In genomic region chr16:70298988-70299938, GRCh38 we compare ENCODE assay signal across 8 cellular contexts. TPM values are rescaled to one million over a fixed set of nuclear protein-coding genes. Genes with fewer than 3 reads are reported as not detected.
DNase-seq lines count a peak whose midpoint lies in the region; ATAC-seq and TF ChIP-seq lines count a peak whose summit lies in the region.

Gene DDX19B (plus strand): TSS chr16:70299186. CDS start chr16:70299298, 112 bp downstream.

- H3F3A ChIP-seq in SK-N-SH (replicated peaks; ENCODE audit: insufficient read depth), result peaks cover 11% of the 10 kb centered on the region

- H3K4me3 ChIP-seq in MG63 (peak within 1 kb of the TSS; percentile 63), SK-N-SH (ENCODE audit: low read depth in 2 of 2, low read length in 1 of 2) (peak within 1 kb of the TSS; percentile 78 to 81), thoracic aorta (peak within 1 kb of the TSS; percentile 88)

- H3K27ac Mint-ChIP-seq in activated naive CD8-positive, alpha-beta T cell treated with anti-CD3 and anti-CD28 coated beads for 36 hours, result peak within 1 kb of the TSS; percentile 91
- H3K27ac Mint-ChIP-seq in glutamatergic neuron (ENCODE audit: unreplicated experiment), result peak within 1 kb of the TSS; percentile 93

- H3K36me3 Mint-ChIP-seq in activated naive CD8-positive, alpha-beta T cell treated with anti-CD3 and anti-CD28 coated beads for 36 hours, result peaks cover 31% of the 10 kb centered on the region
- peaks cover 11% of the 10 kb centered on the region for H3K36me3 Mint-ChIP-seq in glutamatergic neuron (ENCODE audit: unreplicated experiment)

- H3K9me3 Mint-ChIP-seq in activated naive CD8-positive, alpha-beta T cell treated with anti-CD3 and anti-CD28 coated beads for 36 hours, result peaks cover 11% of the 10 kb centered on the region
- peaks cover 3% of the 10 kb centered on the region for H3K9me3 Mint-ChIP-seq in glutamatergic neuron (ENCODE audit: unreplicated experiment)

- peaks cover 27% of the 10 kb centered on the region for H3K4me1 Mint-ChIP-seq in activated naive CD8-positive, alpha-beta T cell treated with anti-CD3 and anti-CD28 coated beads for 36 hours
- H3K4me1 Mint-ChIP-seq in glutamatergic neuron (ENCODE audit: low read depth, unreplicated experiment), result peaks cover 4% of the 10 kb centered on the region

- H3K9me3 ChIP-seq in MG63 (no peaks in the 10 kb centered on the region), SK-N-SH (peaks cover 12% of the 10 kb centered on the region; the same call in 1 of the 2 replicates), thoracic aorta (peaks cover 4% of the 10 kb centered on the region)

- H3K4me1 ChIP-seq in SK-N-SH (ENCODE audit: control insufficient read depth in 1 of 2, insufficient read depth in 2 of 2, low read depth in 1 of 2, low read length in 1 of 2) (peaks cover 4 to 5% of the 10 kb centered on the region in 2 experiments; a peak in 3 of 4 replicates), thoracic aorta (ENCODE audit: control insufficient read depth in 1 of 2, low read depth in 2 of 2) (peaks cover 11 to 13% of the 10 kb centered on the region in 2 donors)

- no peak for TF ChIP-seq EP300 in SK-N-SH (IDR thresholded peaks at IDR 0.05; ENCODE audit: borderline replicate concordance in 1 of 2, low read depth in 1 of 2, low read length in 1 of 2)

- H2AFZ ChIP-seq in SK-N-SH (ENCODE audit: low read depth), result peak within 1 kb of the TSS; percentile 99

- TF ChIP-seq CTCF in SK-N-SH (IDR thresholded peaks at IDR 0.05), result no peak
- TF ChIP-seq CTCF in glutamatergic neuron (IDR thresholded peaks at IDR 0.05; ENCODE audit: partially characterized antibody, unreplicated experiment), result no peak
- no peak for TF ChIP-seq CTCF in omental fat pad (IDR thresholded peaks at IDR 0.05)
- TF ChIP-seq CTCF in thoracic aorta (IDR thresholded peaks at IDR 0.05), result no peak

- peak within 1 kb of the TSS; percentile 85 for H3K4me2 ChIP-seq in SK-N-SH

- H4K20me1 ChIP-seq in SK-N-SH (ENCODE audit: insufficient read depth), result no peaks in the 10 kb centered on the region

- H3K4me3 Mint-ChIP-seq in activated naive CD8-positive, alpha-beta T cell treated with anti-CD3 and anti-CD28 coated beads for 36 hours, result peak within 1 kb of the TSS; percentile 92
- H3K4me3 Mint-ChIP-seq in glutamatergic neuron (ENCODE audit: unreplicated experiment), result peak within 1 kb of the TSS; percentile 96

- peak; percentile 34 for DNase-seq in DMS153 treated with DMSO at 0.1 percent for 48 hours (lab: John Stamatoyannopoulos, UW; ENCODE audit: unreplicated experiment)
- peak; percentile 73 for DNase-seq in MG63
- peak; percentile 90 for DNase-seq in SK-N-SH
- DNase-seq in activated naive CD8-positive, alpha-beta T cell treated with anti-CD3 and anti-CD28 coated beads for 36 hours, result peak; percentile 72
- DNase-seq in glutamatergic neuron, result peak; percentile 78
- DNase-seq in omental fat pad (ENCODE audit: low spot score), result peak; percentile 53
- peak; percentile 49 for DNase-seq in thoracic aorta (ENCODE audit: low spot score)

- H3K27me3 Mint-ChIP-seq in activated naive CD8-positive, alpha-beta T cell treated with anti-CD3 and anti-CD28 coated beads for 36 hours, result no peaks in the 10 kb centered on the region
- no peaks in the 10 kb centered on the region for H3K27me3 Mint-ChIP-seq in glutamatergic neuron (ENCODE audit: unreplicated experiment)

- ATAC-seq in GM21825 (IDR thresholded peaks at IDR 0.05; ENCODE audit: unreplicated experiment) (peak; percentile 78), omental fat pad (ENCODE audit: low FRiP score) (peak; percentile 85), thoracic aorta (ENCODE audit: insufficient number of reproducible peaks, low FRiP score, low read depth) (peak; percentile 43)

- H3K36me3 ChIP-seq in MG63 (peaks cover 6% of the 10 kb centered on the region; the same call in 1 of the 2 replicates), SK-N-SH (replicated peaks in 1 of 2; ENCODE audit: control insufficient read depth in 1 of 2, insufficient read depth in 2 of 2, low read length in 1 of 2) (peaks cover 2 to 25% of the 10 kb centered on the region in 2 experiments), thoracic aorta (no peaks in the 10 kb centered on the region)

- TF ChIP-seq RAD21 in SK-N-SH (IDR thresholded peaks at IDR 0.05; ENCODE audit: low read length), result no peak

- 2% methylated on average over 28 of the region's 37 CpGs for WGBS in SK-N-SH (ENCODE audit: low lambda C conversion rate)

- H3K27me3 ChIP-seq in MG63 (no peaks in the 10 kb centered on the region), SK-N-SH (ENCODE audit: insufficient read depth) (no peaks in the 10 kb centered on the region), thoracic aorta (replicated peaks; ENCODE audit: insufficient read depth) (no peaks in the 10 kb centered on the region)

- peaks cover 59% of the 10 kb centered on the region for H3K79me2 ChIP-seq in SK-N-SH (ENCODE audit: insufficient read depth)

- POLR2A ChIA-PET in SK-N-SH (lab: Yijun Ruan, JAX), result interaction anchor here (0.7 to 3.3 kb wide), 4 partner anchors 8 to 48 kb away, joined by 3 to 31 read pairs (median 5); partner anchors contain the start of genes AARS1 and DDX19A

- H3K9ac ChIP-seq in SK-N-SH, result peak within 1 kb of the TSS; percentile 88

- peak within 1 kb of the TSS; percentile 86 to 90 for H3K27ac ChIP-seq in SK-N-SH (ENCODE audit: low read depth in 2 of 2, low read length in 1 of 2)
- peak within 1 kb of the TSS; percentile 93 for H3K27ac ChIP-seq in thoracic aorta

- H3K9me2 ChIP-seq in SK-N-SH, result no peaks in the 10 kb centered on the region

- CTCF ChIA-PET in SK-N-SH (lab: Yijun Ruan, JAX), result interaction anchor here (1.4 to 1.9 kb wide), 3 partner anchors 9 to 355 kb away, joined by 3 to 8 read pairs (median 4); no protein-coding TSS in a partner anchor

TF ChIP-seq in SK-N-SH, 30 proteins besides CTCF, POLR2A, EP300 and RAD21:
- TF ChIP-seq USF2 (IDR thresholded peaks at IDR 0.05; ENCODE audit: borderline replicate concordance, low read depth, low read length) (no peak), ELF1 (IDR thresholded peaks at IDR 0.05) (peak; percentile 84), JUND (IDR thresholded peaks at IDR 0.05) (no peak), RCOR1 (IDR thresholded peaks at IDR 0.05; ENCODE audit: low read length) (0 out of 2 replicates have a peak, but pooled peaks have one; percentile 9), POLR2AphosphoS5 (IDR thresholded peaks at IDR 0.05; ENCODE audit: low read depth, low read length) (peak; percentile 85), MXI1 (IDR thresholded peaks at IDR 0.05; ENCODE audit: low read depth, low read length) (peak; percentile 81), MAX (IDR thresholded peaks at IDR 0.05; ENCODE audit: low read depth) (peak; percentile 92), GABPA (IDR thresholded peaks at IDR 0.05; ENCODE audit: low read depth) (peak; percentile 71), YY1 (IDR thresholded peaks at IDR 0.05; ENCODE audit: low read depth) (no peak), SIN3A (IDR thresholded peaks at IDR 0.05; ENCODE audit: borderline replicate concordance, low read depth, low read length) (peak; percentile 61; the same call in 1 of the 2 replicates), CHD2 (IDR thresholded peaks at IDR 0.05; ENCODE audit: low read length, partially characterized antibody) (peak; percentile 72), TAF1 (IDR thresholded peaks at IDR 0.05; ENCODE audit: borderline replicate concordance, low read depth, low read length) (peak; percentile 77)

RNA-seq across cellular contexts. Expression of gene DDX19B, which starts in this region (rescaled TPM):
- 7.9 and 27.3 TPM in 2 replicates for total RNA-seq in MG63 (2014; rRNA removed; shearing (Covaris generic); ENCODE audit: low replicate concordance)
- 20.1 and 43.6 TPM in 2 replicates for polyA plus RNA-seq in SK-N-SH (2012; rRNA removed)
- polyA plus RNA-seq in SK-N-SH (2012; cell fraction: cytosol; rRNA removed), result 33.2 and 41.3 TPM in 2 replicates
- polyA plus RNA-seq in SK-N-SH (2012; cell fraction: nucleus; rRNA removed), result 58.7 and 64.1 TPM in 2 replicates
- total RNA-seq in activated naive CD8-positive, alpha-beta T cell treated with anti-CD3 and anti-CD28 coated beads for 36 hours, result 10 to 100 TPM; 36.7 to 39.3 TPM
- total RNA-seq in glutamatergic neuron (ENCODE audit: unreplicated experiment) (50.4 TPM), omental fat pad (10 to 100 TPM; 32.4 to 45.7 (median 34.2) TPM), thoracic aorta (10 to 100 TPM; 20.7 to 20.8 TPM)

Comparison
In these comparisons a context has a peak if more than half of its experiments do, and no peak if none do; other contexts are left out.
1. Peak in every context shown above with its lines: DNase-seq, ATAC-seq, H3K4me3 ChIP-seq and H3K27ac ChIP-seq.
2. DNase-seq: peak in every context shown above with its lines; median percentile 90 in SK-N-SH; 78 in glutamatergic neuron; 73 in MG63; 72 in activated naive CD8-positive, alpha-beta T cell treated with anti-CD3 and anti-CD28 coated beads for 36 hours; 53 in omental fat pad; 49 in thoracic aorta; 34 in DMS153 treated with DMSO at 0.1 percent for 48 hours.